Comparison of ENCODE assay signal across 28 cellular contexts in the genomic region with DNA sequence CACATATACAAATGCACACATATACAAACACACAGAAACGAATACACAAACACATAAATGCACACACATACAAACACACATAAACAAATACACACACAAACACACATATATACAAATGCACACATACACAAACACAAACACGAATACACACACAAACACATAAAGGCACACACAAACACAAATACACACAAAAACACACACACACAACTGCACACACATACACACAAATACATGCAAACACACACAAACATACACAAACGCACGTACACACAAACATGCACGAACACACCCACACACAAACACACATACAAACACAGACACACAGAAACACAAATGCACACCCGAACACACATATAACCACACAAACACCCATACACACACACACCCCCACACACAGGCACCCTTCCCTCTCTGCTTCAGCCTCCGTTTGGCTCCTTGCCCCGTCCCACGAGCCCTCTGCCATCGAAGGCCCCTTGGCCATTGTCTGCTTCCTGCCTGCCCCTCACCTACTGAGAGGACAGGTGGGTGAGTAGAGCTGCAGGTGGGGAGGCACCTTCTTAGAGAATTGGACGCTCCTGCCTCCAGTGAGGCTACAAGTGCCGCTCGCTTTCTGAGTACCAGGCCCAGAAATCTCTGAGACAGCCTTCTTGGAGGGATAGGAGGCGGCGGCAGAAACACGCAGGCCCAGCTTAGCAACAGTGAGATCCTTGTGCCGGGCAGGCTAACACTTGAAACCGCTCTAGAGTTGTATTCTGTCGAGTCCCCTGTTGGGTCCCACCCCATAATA.
"Had no signal": no experiment of that assay in that cellular context is flagged by ENCODE, and none has a peak within 500 bp of the region (broad histone marks: within the 10 kb centered on the region; RNA-seq: fewer than 3 reads in every experiment).

No MANE protein-coding gene starts in this region.

- H3K4me3 ChIP-seq: adrenal gland, ascending aorta, heart left ventricle, left lung, skin epidermis, upper lobe of left lung had no signal

- H3K4me1 ChIP-seq: adrenal gland, ascending aorta, left lung, upper lobe of left lung had no signal

- H3K9me3 ChIP-seq: adrenal gland, ascending aorta, heart left ventricle, left lung, neutrophil, upper lobe of left lung had no signal

- ATAC-seq: activated CD4-positive, alpha-beta T cell treated with anti-CD3 and anti-CD28 coated beads for 36 hours; activated CD8-positive, alpha-beta memory T cell treated with anti-CD3 and anti-CD28 coated beads, Interleukin-2, amount 10 ng/mL, durations not matched to agents 7 days and 5 days; activated CD8-positive, alpha-beta T cell treated with anti-CD3 and anti-CD28 coated beads, Interleukin-2, amount 10 ng/mL, durations not matched to agents 7 days and 5 days; heart left ventricle; left lung; sciatic nerve; stimulated activated memory B cell treated with anti-CD40 and anti-IgM and Interleukin-4, amounts not matched to agents 10 μg/mL and 1 μg/mL and 100 μg/mL, for 72 hours; stimulated activated naive CD8-positive, alpha-beta T cell treated with anti-CD3 and anti-CD28 coated beads, Interleukin-15, amount 100 ng/mL, for 72 hours had no signal

- H3K27ac ChIP-seq: adrenal gland, ascending aorta, heart left ventricle, left lung, neutrophil, skin epidermis, upper lobe of left lung had no signal

- H3K36me3 ChIP-seq: adrenal gland, ascending aorta, heart left ventricle, left lung, neutrophil, upper lobe of left lung had no signal

- DNase-seq: activated CD4-positive, alpha-beta T cell treated with anti-CD3 and anti-CD28 coated beads for 36 hours; activated CD4-positive, CD25-positive, alpha-beta regulatory T cell; activated CD8-positive, alpha-beta memory T cell treated with anti-CD3 and anti-CD28 coated beads, Interleukin-2, amount 10 ng/mL, durations not matched to agents 7 days and 5 days; activated CD8-positive, alpha-beta T cell treated with anti-CD3 and anti-CD28 coated beads, Interleukin-2, amount 10 ng/mL, durations not matched to agents 7 days and 5 days; activated naive CD4-positive, alpha-beta T cell treated with anti-CD3 and anti-CD28 coated beads for 36 hours; activated naive CD8-positive, alpha-beta T cell treated with anti-CD3 and anti-CD28 coated beads for 36 hours; activated T-cell treated with anti-CD3 and anti-CD28 coated beads, Interleukin-2, amount 50 U/mL, for 48 hours; adrenal gland; caudate nucleus; cortex of kidney; foreskin fibroblast; heart left ventricle; left lung; naive B cell; nephron progenitor cell; stimulated activated CD4-positive, alpha-beta T cell treated with anti-CD3 and anti-CD28 coated beads, Interleukin-1b, Interleukin-23, amount 100 ng/mL, for 48 hours; stimulated activated CD4-positive, alpha-beta T cell treated with anti-CD3 and anti-CD28 coated beads, Interleukin-4, amount 100 ng/mL, for 4 hours; stimulated activated CD8-positive, alpha-beta memory T cell treated with anti-CD3 and anti-CD28 coated beads, Interleukin-4, amount 100 ng/mL, for 48 hours; stimulated activated naive CD8-positive, alpha-beta T cell treated with anti-CD3 and anti-CD28 coated beads, Interleukin-15, amount 100 ng/mL, for 72 hours; substantia nigra; upper lobe of left lung had no signal

- FAIRE-seq: endothelial cell of umbilical vein, islet of Langerhans had no signal

- H3K27me3 ChIP-seq: adrenal gland, ascending aorta, heart left ventricle, upper lobe of left lung had no signal
